8 cellular contexts compared by ENCODE assay signal in genomic region chr9:6428940-6429889, GRCh38. TPM values are rescaled to one million over a fixed set of nuclear protein-coding genes. Genes with fewer than 3 reads are reported as not detected.
DNase-seq lines count a peak whose midpoint lies in the region; ATAC-seq and TF ChIP-seq lines count a peak whose summit lies in the region.

No MANE protein-coding gene starts in this region.

- H3K4me1 Mint-ChIP-seq in CD4-positive, alpha-beta memory T cell, result peaks cover 57 to 92% (median 74%) of the 10 kb centered on the region in 4 donors
- peaks cover 62% of the 10 kb centered on the region for H3K4me1 Mint-ChIP-seq in activated naive CD8-positive, alpha-beta T cell treated with anti-CD3 and anti-CD28 coated beads for 36 hours

- H3K4me1 ChIP-seq in CD4-positive, alpha-beta memory T cell (ENCODE audit: insufficient read depth, low read length), result peaks cover 95% of the 10 kb centered on the region
- peaks cover 16% of the 10 kb centered on the region for H3K4me1 ChIP-seq in A673 (ENCODE audit: insufficient read depth, low read length, poor library complexity, severe bottlenecking)

- H3K9me3 ChIP-seq in CD4-positive, alpha-beta memory T cell (ENCODE audit: control insufficient read depth in 1 of 2, low read length in 2 of 2), result no peaks in the 10 kb centered on the region
- H3K9me3 ChIP-seq in WERI-Rb-1 (ENCODE audit: severe bottlenecking) (no peaks in the 10 kb centered on the region), A673 (ENCODE audit: low read depth, low read length, poor library complexity, severe bottlenecking) (no peaks in the 10 kb centered on the region)

- no peaks in the 10 kb centered on the region for H3K9me3 Mint-ChIP-seq in CD4-positive, alpha-beta memory T cell
- no peaks in the 10 kb centered on the region for H3K9me3 Mint-ChIP-seq in activated naive CD8-positive, alpha-beta T cell treated with anti-CD3 and anti-CD28 coated beads for 36 hours

- H3K4me3 ChIP-seq in CD4-positive, alpha-beta memory T cell (ENCODE audit: low read length in 2 of 2), result no peak overlapping the region
- H3K4me3 ChIP-seq in WERI-Rb-1 (ENCODE audit: low read depth, low read length), result no peak overlapping the region
- H3K4me3 ChIP-seq in A673 (ENCODE audit: low read depth, low read length, poor library complexity, severe bottlenecking), result no peak overlapping the region

- H3K36me3 Mint-ChIP-seq in CD4-positive, alpha-beta memory T cell, result peaks cover 17 to 49% of the 10 kb centered on the region in 2 donors
- peaks cover 52% of the 10 kb centered on the region for H3K36me3 Mint-ChIP-seq in activated naive CD8-positive, alpha-beta T cell treated with anti-CD3 and anti-CD28 coated beads for 36 hours

- CTCF ChIA-PET in CD4-positive, alpha-beta memory T cell (lab: Charles Lee; ENCODE audit: partially characterized antibody), result interaction anchor here (0.8 to 1.7 kb wide), 3 partner anchors 15 to 55 kb away, joined by 3 to 9 read pairs (median 5); partner anchors contain the start of gene UHRF2
- CTCF ChIA-PET in A673 (lab: Charles Lee), result no interaction called here

- H3K27me3 ChIP-seq in CD4-positive, alpha-beta memory T cell (ENCODE audit: insufficient read depth, low read length), result no peaks in the 10 kb centered on the region
- H3K27me3 ChIP-seq in WERI-Rb-1 (ENCODE audit: insufficient read depth, low read depth, severe bottlenecking), result no peaks in the 10 kb centered on the region
- no peaks in the 10 kb centered on the region for H3K27me3 ChIP-seq in A673 (replicated peaks; ENCODE audit: insufficient read depth, low read depth, low read length, poor library complexity)

- TF ChIP-seq CTCF in WERI-Rb-1 (IDR thresholded peaks at IDR 0.05; ENCODE audit: low read depth, low read length) (no peak), A673 (conservative IDR thresholded peaks at IDR 0.05; ENCODE audit: low read depth, low read length) (no peak)

- no peaks in the 10 kb centered on the region for H3K27me3 Mint-ChIP-seq in CD4-positive, alpha-beta memory T cell
- no peaks in the 10 kb centered on the region for H3K27me3 Mint-ChIP-seq in activated naive CD8-positive, alpha-beta T cell treated with anti-CD3 and anti-CD28 coated beads for 36 hours

- intact Hi-C loops in CD4-positive, alpha-beta memory T cell (cut with micrococcal nuclease), result loop anchor here (2.0 kb wide), 1 partner anchor 16 kb away; the partner anchor contains the start of gene UHRF2
- intact Hi-C loops in sciatic nerve (cut with DNase I) (no loop called here), A673 (cut with micrococcal nuclease; ENCODE audit: unreplicated experiment) (no loop called here)

- peak overlapping the region; percentile 30 for H3K27ac ChIP-seq in CD4-positive, alpha-beta memory T cell (ENCODE audit: low read depth, low read length)
- H3K27ac ChIP-seq in WERI-Rb-1 (no peak overlapping the region), A673 (ENCODE audit: low read depth, low read length, poor library complexity, severe bottlenecking) (no peak overlapping the region)

- H3K4me3 Mint-ChIP-seq in CD4-positive, alpha-beta memory T cell, result peak overlapping the region; percentile 60 to 84 (median 79)
- H3K4me3 Mint-ChIP-seq in activated naive CD8-positive, alpha-beta T cell treated with anti-CD3 and anti-CD28 coated beads for 36 hours, result no peak overlapping the region

- ATAC-seq in GM19438 (IDR thresholded peaks at IDR 0.05; ENCODE audit: low read depth, unreplicated experiment) (peak; percentile 95), HG03159 (IDR thresholded peaks at IDR 0.05; ENCODE audit: unreplicated experiment) (peak; percentile 95), sciatic nerve (no peak)

- no peaks in the 10 kb centered on the region for H3K36me3 ChIP-seq in CD4-positive, alpha-beta memory T cell (ENCODE audit: insufficient read depth, low read length)
- H3K36me3 ChIP-seq in WERI-Rb-1 (peaks cover 38% of the 10 kb centered on the region), A673 (ENCODE audit: insufficient read depth, low read length, poor library complexity, severe bottlenecking) (no peaks in the 10 kb centered on the region)

- DNase-seq in CD4-positive, alpha-beta memory T cell, result peak in 4 of 5 donors; percentile 31 to 46 (median 40)
- DNase-seq in activated naive CD8-positive, alpha-beta T cell treated with anti-CD3 and anti-CD28 coated beads for 36 hours, result no peak
- DNase-seq in sciatic nerve (ENCODE audit: low spot score) (no peak), WERI-Rb-1 (no peak), UCSD-AML1 (lab: John Stamatoyannopoulos, UW; ENCODE audit: unreplicated experiment) (no peak), A673 (ENCODE audit: low spot score) (no peak)

- POLR2A ChIA-PET in CD4-positive, alpha-beta memory T cell (lab: Charles Lee; ENCODE audit: partially characterized antibody), result interaction anchor here (0.8 to 11.6 kb wide), 3 partner anchors 8 to 329 kb away, joined by 3 to 166 read pairs (median 6); partner anchors contain the start of genes KDM4C and UHRF2
- POLR2A ChIA-PET in A673 (lab: Charles Lee; ENCODE audit: low non-redundant PET), result interaction anchor here (0.8 kb wide), 1 partner anchor 10 kb away, joined by 7 read pairs; no protein-coding TSS in a partner anchor

- no TSS peak for BruUV-seq in A673 (replicated peaks; lab: Mats Ljungman, UMichigan)

- H3K27ac Mint-ChIP-seq in CD4-positive, alpha-beta memory T cell, result peak overlapping the region; percentile 65 to 88 (median 76)
- H3K27ac Mint-ChIP-seq in activated naive CD8-positive, alpha-beta T cell treated with anti-CD3 and anti-CD28 coated beads for 36 hours, result peak overlapping the region; percentile 43

RNA-seq across cellular contexts. Expression of gene UHRF2, which starts 16.2 kb away (rescaled TPM):
- 100 to 1,000 TPM; 124 to 128 TPM for total RNA-seq in CD4-positive, alpha-beta memory T cell
- polyA plus RNA-seq in CD4-positive, alpha-beta memory T cell, result 10 to 100 TPM in 1 of 2 donors, 1 to 10 TPM in 1; 8.7 to 16.0 TPM
- total RNA-seq in activated naive CD8-positive, alpha-beta T cell treated with anti-CD3 and anti-CD28 coated beads for 36 hours, result 10 to 100 TPM; 42.3 to 44.3 TPM
- total RNA-seq in sciatic nerve, result 66.1 TPM
- total RNA-seq in A673 (2021), result 52.7 and 53.0 TPM in 2 replicates

Comparison
In these comparisons a context has a peak if more than half of its experiments do, and no peak if none do; other contexts are left out.
1. DNase-seq: peak in CD4-positive, alpha-beta memory T cell (4 of 5); none in activated naive CD8-positive, alpha-beta T cell treated with anti-CD3 and anti-CD28 coated beads for 36 hours (single experiment), sciatic nerve (single experiment), WERI-Rb-1 (single experiment), UCSD-AML1 (single experiment) and A673 (single experiment).